9 cellular contexts compared by ENCODE assay signal in genomic region chr6:33075208-33075567, GRCh38. TPM values are rescaled to one million over a fixed set of nuclear protein-coding genes. Genes with fewer than 3 reads are reported as not detected.
DNase-seq lines count a peak whose midpoint lies in the region; ATAC-seq and TF ChIP-seq lines count a peak whose summit lies in the region.
"Had no signal": no experiment of that assay in that cellular context is flagged by ENCODE, and none has a peak within 500 bp of the region (broad histone marks: within the 10 kb centered on the region; RNA-seq: fewer than 3 reads in every experiment).

No MANE protein-coding gene starts in this region.

- no peak for DNase-seq in T-helper 1 cell
- DNase-seq in HCT116 (ENCODE audit: low read depth, low spot score): no peak
- no peak for DNase-seq in activated CD8-positive, alpha-beta T cell treated with anti-CD3 and anti-CD28 coated beads, Interleukin-2, amount 10 ng/mL, durations not matched to agents 7 days and 5 days
- no peak for DNase-seq in spleen
- no peak for DNase-seq in glutamatergic neuron
- no peak for DNase-seq in mesenteric fat pad (ENCODE audit: low spot score)
- no peak for DNase-seq in HuH-7 (ENCODE audit: low spot score)

- H3K27me3 ChIP-seq in HCT116 (ENCODE audit: insufficient read depth, low read length): no peaks in the 10 kb centered on the region
- H3K27me3 ChIP-seq in spleen (replicated peaks in 1 of 7): no peaks in the 10 kb centered on the region

- H3K4me3 ChIP-seq in HCT116 (replicated peaks in 1 of 2; ENCODE audit: low read depth in 1 of 2, low read length in 2 of 2): no peak overlapping the region
- peak overlapping the region in 1 of 8 donors; percentile 78 for H3K4me3 ChIP-seq in spleen

- TF ChIP-seq RAD21 in HCT116 (IDR thresholded peaks at IDR 0.05; ENCODE audit: low read depth): no peak

- peak overlapping the region; percentile 76 for H2AFZ ChIP-seq in HCT116 (ENCODE audit: low read depth, low read length, poor library complexity, severe bottlenecking)

- H3K4me1 Mint-ChIP-seq in T-helper 1 cell treated with Interleukin-12 subunit alpha and Interleukin-12 subunit beta and Interleukin-4 antibody, amounts not matched to agents 30 μg/mL and 1 μg/mL, for 36 hours (ENCODE audit: low read depth): peaks cover 48% of the 10 kb centered on the region
- peaks cover 43% of the 10 kb centered on the region for H3K4me1 Mint-ChIP-seq in activated CD8-positive, alpha-beta T cell treated with anti-CD3 and anti-CD28 coated beads, Interleukin-2, amount 10 ng/mL, durations not matched to agents 7 days and 5 days (ENCODE audit: low read depth)
- peaks cover 5% of the 10 kb centered on the region for H3K4me1 Mint-ChIP-seq in glutamatergic neuron (ENCODE audit: low read depth, unreplicated experiment)

- WGBS in spleen, 5 donors: 74 to 81% (median 77%) methylated on average over 4 of the region's 4 CpGs

- no peak overlapping the region for H3K9ac ChIP-seq in HCT116 (ENCODE audit: low read length)

- no peak for TF ChIP-seq CTCF in HCT116 (IDR thresholded peaks at IDR 0.05 in 2 of 3, conservative IDR thresholded peaks at IDR 0.05 in 1 of 3; ENCODE audit: borderline replicate concordance in 1 of 3, insufficient read depth in 1 of 3, low read depth in 2 of 3, low read length in 2 of 3)
- no peak for TF ChIP-seq CTCF in spleen (IDR thresholded peaks at IDR 0.05 in 8 of 11, conservative IDR thresholded peaks at IDR 0.05 in 3 of 11)
- no peak for TF ChIP-seq CTCF in glutamatergic neuron (IDR thresholded peaks at IDR 0.05; ENCODE audit: partially characterized antibody, unreplicated experiment)

- CTCF ChIA-PET in HCT116 (lab: Charles Lee): interaction anchor here (0.8 to 1.6 kb wide), 7 partner anchors 9 to 173 kb away, joined by 3 to 5 read pairs (median 3); no protein-coding TSS in a partner anchor
- CTCF ChIA-PET in activated CD8-positive, alpha-beta T cell treated with anti-CD3 and anti-CD28 coated beads, Interleukin-2, amount 10 ng/mL, durations not matched to agents 7 days and 5 days (lab: Charles Lee): interaction anchor here (0.7 to 1.6 kb wide), 12 partner anchors 15 to 222 kb away, joined by 3 to 9 read pairs (median 4); partner anchors contain the start of genes HLA-DMA and TAP1

- H3K4me1 ChIP-seq in HCT116 (ENCODE audit: control insufficient read depth in 1 of 2, insufficient read depth in 2 of 2, low read length in 2 of 2) (peaks cover 0 to 6% of the 10 kb centered on the region in 2 experiments; a peak in 1 of 4 replicates), spleen (peaks cover 17 to 95% (median 78%) of the 10 kb centered on the region in 6 donors)

- H3K36me3 Mint-ChIP-seq in T-helper 1 cell treated with Interleukin-12 subunit alpha and Interleukin-12 subunit beta and Interleukin-4 antibody, amounts not matched to agents 30 μg/mL and 1 μg/mL, for 36 hours (ENCODE audit: low read depth): peaks cover 7% of the 10 kb centered on the region
- H3K36me3 Mint-ChIP-seq in activated CD8-positive, alpha-beta T cell treated with anti-CD3 and anti-CD28 coated beads, Interleukin-2, amount 10 ng/mL, durations not matched to agents 7 days and 5 days (ENCODE audit: low read depth): no peaks in the 10 kb centered on the region
- peaks cover 5% of the 10 kb centered on the region for H3K36me3 Mint-ChIP-seq in glutamatergic neuron (ENCODE audit: unreplicated experiment)

- POLR2A ChIA-PET in HCT116 (lab: Charles Lee): interaction anchor here (0.8 kb wide), 1 partner anchor 14 kb away, joined by 5 read pairs; no protein-coding TSS in a partner anchor
- POLR2A ChIA-PET in activated CD8-positive, alpha-beta T cell treated with anti-CD3 and anti-CD28 coated beads, Interleukin-2, amount 10 ng/mL, durations not matched to agents 7 days and 5 days (lab: Charles Lee): interaction anchor here (0.5 to 1.4 kb wide), 6 partner anchors 13 to 173 kb away, joined by 3 to 7 read pairs (median 3); no protein-coding TSS in a partner anchor

- intact Hi-C loops in HCT116 (cut with micrococcal nuclease): no loop called here
- intact Hi-C loops in spleen (cut with DNase I; ENCODE audit: low total_unique reads): no loop called here

- BruUV-seq in HCT116 (replicated peaks; lab: Mats Ljungman, UMichigan): no TSS peak

- H3K27ac ChIP-seq in HCT116 (ENCODE audit: low read depth, low read length): no peak overlapping the region
- peak overlapping the region; percentile 89 to 97 (median 94) for H3K27ac ChIP-seq in spleen
- H3K27ac ChIP-seq: 22Rv1 had no signal

- peak overlapping the region; percentile 67 for H3K27ac Mint-ChIP-seq in T-helper 1 cell treated with Interleukin-12 subunit alpha and Interleukin-12 subunit beta and Interleukin-4 antibody, amounts not matched to agents 30 μg/mL and 1 μg/mL, for 36 hours
- H3K27ac Mint-ChIP-seq in activated CD8-positive, alpha-beta T cell treated with anti-CD3 and anti-CD28 coated beads, Interleukin-2, amount 10 ng/mL, durations not matched to agents 7 days and 5 days: peak overlapping the region; percentile 71
- no peak overlapping the region for H3K27ac Mint-ChIP-seq in glutamatergic neuron (ENCODE audit: unreplicated experiment)

- H3K36me3 ChIP-seq in HCT116 (ENCODE audit: control insufficient read depth in 1 of 2, insufficient read depth in 2 of 2, low read length in 2 of 2) (no peaks in the 10 kb centered on the region), spleen (peaks cover 0 to 31% (median 2%) of the 10 kb centered on the region in 6 donors)

- H3K9me3 Mint-ChIP-seq in T-helper 1 cell treated with Interleukin-12 subunit alpha and Interleukin-12 subunit beta and Interleukin-4 antibody, amounts not matched to agents 30 μg/mL and 1 μg/mL, for 36 hours: no peaks in the 10 kb centered on the region
- no peaks in the 10 kb centered on the region for H3K9me3 Mint-ChIP-seq in activated CD8-positive, alpha-beta T cell treated with anti-CD3 and anti-CD28 coated beads, Interleukin-2, amount 10 ng/mL, durations not matched to agents 7 days and 5 days (ENCODE audit: insufficient read depth)
- H3K9me3 Mint-ChIP-seq in glutamatergic neuron (ENCODE audit: unreplicated experiment): peaks cover 8% of the 10 kb centered on the region

- H3K4me2 ChIP-seq in HCT116 (ENCODE audit: low read length): no peak overlapping the region

- TF ChIP-seq POLR2A in HCT116 (IDR thresholded peaks at IDR 0.05; ENCODE audit: borderline replicate concordance, extremely low read depth, insufficient read depth, insufficient read length) (no peak), spleen (IDR thresholded peaks at IDR 0.05) (no peak)

- peak; percentile 26 for ATAC-seq in HCT116
- ATAC-seq in activated CD8-positive, alpha-beta T cell treated with anti-CD3 and anti-CD28 coated beads, Interleukin-2, amount 10 ng/mL, durations not matched to agents 7 days and 5 days: no peak

- H3K9me3 ChIP-seq in HCT116 (ENCODE audit: control insufficient read depth in 1 of 2, insufficient read depth in 1 of 2, low read depth in 1 of 2, low read length in 2 of 2) (no peaks in the 10 kb centered on the region), spleen (no peaks in the 10 kb centered on the region)

- no peaks in the 10 kb centered on the region for H4K20me1 ChIP-seq in HCT116 (ENCODE audit: insufficient read depth)

- H3K9me2 ChIP-seq in HCT116 (ENCODE audit: insufficient read depth): no peaks in the 10 kb centered on the region

- no peak overlapping the region for H3K4me3 Mint-ChIP-seq in T-helper 1 cell treated with Interleukin-12 subunit alpha and Interleukin-12 subunit beta and Interleukin-4 antibody, amounts not matched to agents 30 μg/mL and 1 μg/mL, for 36 hours
- H3K4me3 Mint-ChIP-seq in activated CD8-positive, alpha-beta T cell treated with anti-CD3 and anti-CD28 coated beads, Interleukin-2, amount 10 ng/mL, durations not matched to agents 7 days and 5 days: no peak overlapping the region
- H3K4me3 Mint-ChIP-seq in glutamatergic neuron (ENCODE audit: unreplicated experiment): no peak overlapping the region

- H3K27me3 Mint-ChIP-seq in T-helper 1 cell treated with Interleukin-12 subunit alpha and Interleukin-12 subunit beta and Interleukin-4 antibody, amounts not matched to agents 30 μg/mL and 1 μg/mL, for 36 hours (ENCODE audit: low read depth): peaks cover 9% of the 10 kb centered on the region
- H3K27me3 Mint-ChIP-seq in activated CD8-positive, alpha-beta T cell treated with anti-CD3 and anti-CD28 coated beads, Interleukin-2, amount 10 ng/mL, durations not matched to agents 7 days and 5 days (ENCODE audit: low read depth): peaks cover 6% of the 10 kb centered on the region
- peaks cover 6% of the 10 kb centered on the region for H3K27me3 Mint-ChIP-seq in glutamatergic neuron (ENCODE audit: unreplicated experiment)

- H3K79me2 ChIP-seq in HCT116 (ENCODE audit: insufficient read depth, low read length): no peaks in the 10 kb centered on the region

- RAD21 ChIA-PET in HCT116 (lab: Charles Lee; ENCODE audit: low non-redundant PET in 1 of 2, low total read pairs in 2 of 2, uncharacterized antibody in 2 of 2, unreplicated experiment in 2 of 2): no interaction called here

TF ChIP-seq in HCT116, 20 proteins besides CTCF, POLR2A, EP300 and RAD21 (continues in another document):
- TF ChIP-seq YY1 (IDR thresholded peaks at IDR 0.05; ENCODE audit: extremely low read depth, insufficient replicate concordance, low read depth, low read length) (no peak), MAX (IDR thresholded peaks at IDR 0.05) (no peak), ZFX (IDR thresholded peaks at IDR 0.05) (no peak), ZNF274 (IDR thresholded peaks at IDR 0.05; ENCODE audit: low read depth, low read length) (no peak), POLR2AphosphoS5 (IDR thresholded peaks at IDR 0.05; ENCODE audit: low read depth, low read length) (no peak), SP1 (IDR thresholded peaks at IDR 0.05; ENCODE audit: low read depth) (no peak), EZH2phosphoT487 (IDR thresholded peaks at IDR 0.05; ENCODE audit: borderline replicate concordance) (no peak), EZH2 (IDR thresholded peaks at IDR 0.05) (no peak), JUND (IDR thresholded peaks at IDR 0.05) (no peak)

RNA-seq across cellular contexts. Expression of gene HLA-DPB1, which starts 0.6 kb away (rescaled TPM):
- 1.5 TPM for total RNA-seq in HCT116 (2021; ENCODE audit: unreplicated experiment)
- 0.80 and 1.0 TPM in 2 replicates for polyA plus RNA-seq in HCT116 (2012)
- total RNA-seq in activated CD8-positive, alpha-beta T cell treated with anti-CD3 and anti-CD28 coated beads, Interleukin-2, amount 10 ng/mL, durations not matched to agents 7 days and 5 days: 10 to 100 TPM; 21.0 to 22.8 TPM
- 100 to 1,000 TPM; 209 to 647 (median 414) TPM for total RNA-seq in spleen
- polyA plus RNA-seq in spleen: 100 to 1,000 TPM; 543 to 817 (median 574) TPM
- 4.7 TPM for total RNA-seq in glutamatergic neuron (ENCODE audit: unreplicated experiment)
- total RNA-seq in mesenteric fat pad: 52.5 TPM

RNA-seq across cellular contexts. Expression of gene HLA-DPA1, which starts 1.7 kb away (rescaled TPM):
- total RNA-seq in HCT116 (2021; ENCODE audit: unreplicated experiment): 0.89 TPM
- 1.1 and 1.6 TPM in 2 replicates for polyA plus RNA-seq in HCT116 (2012)
- total RNA-seq in activated CD8-positive, alpha-beta T cell treated with anti-CD3 and anti-CD28 coated beads, Interleukin-2, amount 10 ng/mL, durations not matched to agents 7 days and 5 days: 10 to 100 TPM; 39.1 to 40.0 TPM
- total RNA-seq in spleen: 100 to 1,000 TPM; 253 to 621 (median 517) TPM
- 100 to 1,000 TPM; 346 to 466 (median 352) TPM for polyA plus RNA-seq in spleen
- total RNA-seq in glutamatergic neuron (ENCODE audit: unreplicated experiment): 1.0 TPM
- total RNA-seq in mesenteric fat pad: 82.5 TPM

Comparison
In these comparisons a context has a peak if more than half of its experiments do, and no peak if none do; other contexts are left out.
1. RNA of gene HLA-DPA1, which starts 1.7 kb away (total RNA-seq): 253 to 621 TPM in spleen, 82.5 TPM in mesenteric fat pad (single experiment) and 39.1 to 40.0 TPM in activated CD8-positive, alpha-beta T cell treated with anti-CD3 and anti-CD28 coated beads, Interleukin-2, amount 10 ng/mL, durations not matched to agents 7 days and 5 days; 1.0 TPM in glutamatergic neuron (single experiment) and 0.89 TPM in HCT116 (single experiment); every median in the first group is over 10 times any median in the second.